In the genomic region with DNA sequence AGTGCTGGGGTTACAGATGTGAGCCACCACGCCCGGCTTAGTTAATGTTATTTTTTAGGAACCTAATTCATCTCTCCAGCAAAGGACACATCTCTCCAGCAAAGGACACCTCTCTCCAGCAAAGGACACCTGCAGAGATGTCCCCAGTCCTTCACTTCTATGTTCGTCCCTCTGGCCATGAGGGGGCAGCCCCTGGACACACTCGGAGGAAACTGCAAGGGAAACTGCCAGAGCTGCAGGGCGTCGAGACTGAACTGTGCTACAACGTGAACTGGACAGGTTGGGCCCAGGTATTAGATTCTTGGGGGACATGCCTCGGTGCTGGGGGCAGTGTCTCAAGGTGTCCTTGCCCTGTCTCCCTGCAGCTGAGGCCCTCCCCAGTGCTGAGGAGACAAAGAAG, we compare ENCODE assay signal across 9 cellular contexts. TPM values are rescaled to one million over a fixed set of nuclear protein-coding genes. Genes with fewer than 3 reads are reported as not detected.
DNase-seq lines count a peak whose midpoint lies in the region; ATAC-seq, FAIRE-seq and TF ChIP-seq lines count a peak whose summit lies in the region.
"Had no signal": no experiment of that assay in that cellular context is flagged by ENCODE, and none has a peak within 500 bp of the region (broad histone marks: within the 10 kb centered on the region; RNA-seq: fewer than 3 reads in every experiment).

No MANE protein-coding gene starts in this region.

- TF ChIP-seq RAD21 in IMR-90 (IDR thresholded peaks at IDR 0.05; ENCODE audit: low read length) = no peak

- H3K27me3 ChIP-seq in IMR-90 (ENCODE audit: control insufficient read depth, insufficient read depth, low read length) (no peaks in the 10 kb centered on the region), pancreas (no peaks in the 10 kb centered on the region), suprapubic skin (no peaks in the 10 kb centered on the region)

- H4K8ac ChIP-seq in IMR-90 (ENCODE audit: low read depth in 2 of 2, low read length in 2 of 2) = no peak overlapping the region

- intact Hi-C loops in IMR-90 (cut with micrococcal nuclease) = no loop called here
- intact Hi-C loops in pancreas (cut with DNase I) = loop anchor here in 1 of 3 donors (10.0 kb wide), 1 partner anchor 51 kb away; no protein-coding TSS in a partner anchor

- H4K91ac ChIP-seq in IMR-90 (ENCODE audit: insufficient read depth, low read depth, low read length) = no peak overlapping the region

- H3K9me3 ChIP-seq in IMR-90 (ENCODE audit: control insufficient read depth, insufficient read depth, low read length) = no peaks in the 10 kb centered on the region
- H3K9me3 ChIP-seq in pancreas = no peaks in the 10 kb centered on the region
- no peaks in the 10 kb centered on the region for H3K9me3 ChIP-seq in suprapubic skin

- H4K20me1 ChIP-seq in IMR-90 (ENCODE audit: insufficient read depth, low read length) = no peaks in the 10 kb centered on the region

- TF ChIP-seq POLR2A in IMR-90 (IDR thresholded peaks at IDR 0.05; ENCODE audit: low read depth, low read length) = no peak
- no peak for TF ChIP-seq POLR2A in suprapubic skin (IDR thresholded peaks at IDR 0.05)
- no peak for TF ChIP-seq POLR2A in H54 (IDR thresholded peaks at IDR 0.05; ENCODE audit: low read depth, low read length)

- no peak overlapping the region for H2BK15ac ChIP-seq in IMR-90 (ENCODE audit: low read depth, low read length)

- peak; percentile 15; the same call in 1 of the 2 replicates for TF ChIP-seq CTCF in IMR-90 (conservative IDR thresholded peaks at IDR 0.05; ENCODE audit: low read depth, low read length)
- peak in 2 of 4 donors; percentile 33 for TF ChIP-seq CTCF in pancreas (IDR thresholded peaks at IDR 0.05)
- no peak for TF ChIP-seq CTCF in suprapubic skin (IDR thresholded peaks at IDR 0.05)

- H2AK9ac ChIP-seq in IMR-90 (replicated peaks; ENCODE audit: low read depth, low read length, poor library complexity) = no peak overlapping the region

- H3K27ac ChIP-seq in IMR-90 (ENCODE audit: insufficient read depth, low read length) (no peak overlapping the region), pancreas (no peak overlapping the region), suprapubic skin (no peak overlapping the region)

- no peak overlapping the region for H2AK5ac ChIP-seq in IMR-90 (ENCODE audit: low read depth, low read length)

- H3K79me1 ChIP-seq in IMR-90 (ENCODE audit: low read depth in 1 of 2, low read length in 2 of 2) = peaks cover 20 to 28% of the 10 kb centered on the region in 2 experiments

- no peak overlapping the region for H2AFZ ChIP-seq in IMR-90 (replicated peaks; ENCODE audit: low read length, poor library complexity)

- ATAC-seq in IMR-90 (ENCODE audit: low read depth) = no peak
- ATAC-seq in pancreas = peak in 3 of 4 donors; percentile 50 to 68 (median 52)

- dilution Hi-C loops in IMR-90 (cut with HindIII; ENCODE audit: low sequenced_read_pairs, unreplicated experiment) = no loop called here

- no peaks in the 10 kb centered on the region; the same call in 1 of the 2 replicates for H3K4me1 ChIP-seq in IMR-90 (ENCODE audit: control insufficient read depth, insufficient read depth, low read length)
- H3K4me1 ChIP-seq in pancreas = no peaks in the 10 kb centered on the region
- peaks cover 8% of the 10 kb centered on the region for H3K4me1 ChIP-seq in suprapubic skin

- no peak overlapping the region for H3K4ac ChIP-seq in IMR-90 (ENCODE audit: low read depth, low read length)

- 0 out of 2 replicates have a peak, but pooled peaks cover 4% of the 10 kb centered on the region for H3K9me1 ChIP-seq in IMR-90 (ENCODE audit: insufficient read depth, low read length)

- no peak overlapping the region for H3K4me2 ChIP-seq in IMR-90 (ENCODE audit: low read depth, low read length)

- H3K4me3 ChIP-seq in IMR-90 (ENCODE audit: insufficient read depth, low read depth, low read length) = no peak overlapping the region
- H3K4me3 ChIP-seq in pancreas = no peak overlapping the region
- H3K4me3 ChIP-seq in suprapubic skin = no peak overlapping the region

- in situ Hi-C loops in IMR-90 (cut with MboI; ENCODE audit: low sequenced_read_pairs) = no loop called here

- CTCF ChIA-PET in IMR-90 (lab: Yijun Ruan, JAX) = no interaction called here

- no peak overlapping the region for H2BK120ac ChIP-seq in IMR-90 (ENCODE audit: low read depth, low read length)

- FAIRE-seq in pancreas (lab: Jason Lieb, UNC) (no peak), H54 (lab: Jason Lieb, UNC) (no peak)

- 85% methylated on average over 5 of the region's 8 CpGs; no CpG with 5 or more reads in 1 of the 2 experiments for WGBS in IMR-90 (ENCODE audit: extremely low coverage in 2 of 2, insufficient read length in 1 of 2), 2 experiments
- 25 to 29% methylated on average over 8 of the region's 8 CpGs for WGBS in pancreas, 2 donors
- WGBS in suprapubic skin = 86% methylated on average over 8 of the region's 8 CpGs

- H3K14ac ChIP-seq in IMR-90 (replicated peaks; ENCODE audit: low read depth, low read length) = no peak overlapping the region

- DNase-seq in IMR-90 (no peak), cerebellar cortex (ENCODE audit: low spot score) (peak; percentile 50), pancreas (peak in 4 of 6 donors; percentile 21 to 77 (median 50)), suprapubic skin (ENCODE audit: low spot score in 2 of 2) (no peak), H54 (ENCODE audit: insufficient read length, low spot score) (no peak), occipital lobe (lab: John Stamatoyannopoulos, UW) (no peak)
- DNase-seq: activated CD4-positive, alpha-beta memory T cell treated with anti-CD3 and anti-CD28 coated beads, Interleukin-2, amount 10 ng/mL, durations not matched to agents 7 days and 5 days; central memory CD4-positive, alpha-beta T cell; GOT3 had no signal

- H2BK20ac ChIP-seq in IMR-90 (ENCODE audit: low read depth, low read length) = no peak overlapping the region

- no TSS peak for BruUV-seq in IMR-90 (replicated peaks; lab: Mats Ljungman, UMichigan)

- H4K5ac ChIP-seq in IMR-90 (ENCODE audit: low read depth, low read length) = no peak overlapping the region

- no peak overlapping the region for H3K23ac ChIP-seq in IMR-90 (ENCODE audit: low read depth, low read length)

- no peak overlapping the region for H2BK5ac ChIP-seq in IMR-90 (ENCODE audit: low read depth, low read length, poor library complexity, severe bottlenecking)

- H3K56ac ChIP-seq in IMR-90 (ENCODE audit: extremely low read depth, insufficient read depth, low read length) = no peak overlapping the region

- POLR2A ChIA-PET in IMR-90 (lab: Charles Lee; ENCODE audit: unreplicated experiment) = no interaction called here

- no peak overlapping the region for H3K9ac ChIP-seq in IMR-90 (ENCODE audit: low read depth, low read length)

- H3K36me3 ChIP-seq in IMR-90 (ENCODE audit: control insufficient read depth, insufficient read depth, low read length) (peaks cover 30% of the 10 kb centered on the region), pancreas (peaks cover 0 to 18% (median 0%) of the 10 kb centered on the region in 3 donors), suprapubic skin (peaks cover 51% of the 10 kb centered on the region)

- TF ChIP-seq EP300 in suprapubic skin (IDR thresholded peaks at IDR 0.05) = no peak

- H3K18ac ChIP-seq in IMR-90 (ENCODE audit: low read depth, low read length) = no peak overlapping the region

TF ChIP-seq in IMR-90, 13 proteins besides CTCF, POLR2A, EP300 and RAD21 (continues in another document):
- TF ChIP-seq BHLHE40 (IDR thresholded peaks at IDR 0.05; ENCODE audit: low read depth, low read length) (no peak), FOS (IDR thresholded peaks at IDR 0.05; ENCODE audit: low read depth, low read length) (no peak), MAZ (IDR thresholded peaks at IDR 0.05; ENCODE audit: borderline replicate concordance, low read depth, low read length) (no peak)

RNA-seq across cellular contexts. Expression of a gene that starts 4.7 kb away (rescaled TPM):
- total RNA-seq in IMR-90 (2012; rRNA removed) = 22.2 and 26.2 TPM in 2 replicates
- 20.5 and 20.7 TPM in 2 replicates for polyA plus RNA-seq in IMR-90 (2012; rRNA removed)
- 10.2 and 12.6 TPM in 2 replicates for polyA plus RNA-seq in IMR-90 (2012; cell fraction: cytosol; rRNA removed)
- polyA plus RNA-seq in IMR-90 (2012; cell fraction: nucleus; rRNA removed; ENCODE audit: low replicate concordance) = 74.8 and 108 TPM in 2 replicates
- total RNA-seq in pancreas = 10 to 100 TPM; 11.5 to 21.4 (median 18.7) TPM
- 10 to 100 TPM; 11.7 to 21.1 TPM for polyA plus RNA-seq in pancreas
- 10 to 100 TPM; 13.0 to 35.1 (median 16.7) TPM for total RNA-seq in suprapubic skin
- 20.0 TPM for total RNA-seq in occipital lobe

RNA-seq across cellular contexts. Expression of a gene that starts 5.9 kb away (rescaled TPM):
- total RNA-seq in IMR-90 (2012; rRNA removed) (1.1 and 1.8 TPM in 2 replicates), pancreas (10 to 100 TPM; 15.4 to 40.8 (median 17.3) TPM), suprapubic skin (10 to 100 TPM; 16.8 to 58.1 (median 22.3) TPM), occipital lobe (12.2 TPM)
- polyA plus RNA-seq in IMR-90 (2012; rRNA removed) (6.1 and 9.0 TPM in 2 replicates), pancreas (10 to 100 TPM; 22.6 to 42.6 TPM)
- 1.7 and 4.9 TPM in 2 replicates for polyA plus RNA-seq in IMR-90 (2012; cell fraction: cytosol; rRNA removed)
- 28.6 and 51.3 TPM in 2 replicates for polyA plus RNA-seq in IMR-90 (2012; cell fraction: nucleus; rRNA removed; ENCODE audit: low replicate concordance)

RNA-seq across cellular contexts. Expression of a gene that starts 34.7 kb away (rescaled TPM):
- 16.1 and 19.5 TPM in 2 replicates for total RNA-seq in IMR-90 (2012; rRNA removed)
- 36.6 and 42.9 TPM in 2 replicates for polyA plus RNA-seq in IMR-90 (2012; rRNA removed)
- polyA plus RNA-seq in IMR-90 (2012; cell fraction: cytosol; rRNA removed) = 33.8 and 42.7 TPM in 2 replicates
- polyA plus RNA-seq in IMR-90 (2012; cell fraction: nucleus; rRNA removed; ENCODE audit: low replicate concordance) = 26.1 and 34.2 TPM in 2 replicates
- total RNA-seq in pancreas = 10 to 100 TPM in 1 of 6 donors, 1 to 10 TPM in 5; 2.8 to 14.5 (median 6.6) TPM
- 10 to 100 TPM; 14.0 to 27.4 TPM for polyA plus RNA-seq in pancreas
- total RNA-seq in suprapubic skin = 10 to 100 TPM; 12.6 to 16.3 (median 13.7) TPM
- total RNA-seq in occipital lobe = 3.7 TPM

RNA-seq across cellular contexts. Expression of a gene that starts 41.4 kb away (rescaled TPM):
- total RNA-seq in IMR-90 (2012; rRNA removed) (0.18 and 0.28 TPM in 2 replicates), pancreas (10 to 100 TPM in 1 of 6 donors, 1 to 10 TPM in 5; 1.1 to 12.2 (median 2.7) TPM), suprapubic skin (1 to 10 TPM in 3 of 4 donors, under 1 TPM in 1; 0.80 to 2.4 (median 1.5) TPM), occipital lobe (0.31 TPM)
- polyA plus RNA-seq in IMR-90 (2012; rRNA removed) (2.0 and 3.1 TPM in 2 replicates), pancreas (1 to 10 TPM; 7.3 to 9.5 TPM)
- polyA plus RNA-seq in IMR-90 (2012; cell fraction: cytosol; rRNA removed) = 1.1 and 2.6 TPM in 2 replicates
- polyA plus RNA-seq in IMR-90 (2012; cell fraction: nucleus; rRNA removed; ENCODE audit: low replicate concordance) = 14.4 and 15.6 TPM in 2 replicates

RNA-seq across cellular contexts. Expression of a gene that starts 43.4 kb away (rescaled TPM):
- total RNA-seq in IMR-90 (2012; rRNA removed) = 38.9 and 45.9 TPM in 2 replicates
- polyA plus RNA-seq in IMR-90 (2012; rRNA removed) = 55.0 and 62.0 TPM in 2 replicates
- 22.6 and 51.7 TPM in 2 replicates for polyA plus RNA-seq in IMR-90 (2012; cell fraction: cytosol; rRNA removed)
- polyA plus RNA-seq in IMR-90 (2012; cell fraction: nucleus; rRNA removed; ENCODE audit: low replicate concordance) = 150 and 182 TPM in 2 replicates
- 1 to 10 TPM in 1 of 6 donors, under 1 TPM in 2, not detected in 3; 0.47 to 2.0 (median 0.95) TPM for total RNA-seq in pancreas
- under 1 TPM; 0.40 to 0.72 TPM for polyA plus RNA-seq in pancreas
- 10 to 100 TPM in 2 of 4 donors, 1 to 10 TPM in 2; 3.7 to 18.2 (median 9.5) TPM for total RNA-seq in suprapubic skin
- 2.7 TPM for total RNA-seq in occipital lobe

Comparison
In these comparisons a context has a peak if more than half of its experiments do, and no peak if none do; other contexts are left out.
1. DNase-seq: peak in cerebellar cortex (single experiment) and pancreas (4 of 6); none in IMR-90 (single experiment), suprapubic skin (0 of 2), H54 (single experiment) and occipital lobe (single experiment).